2 cellular contexts compared by ENCODE assay signal in the genomic region with DNA sequence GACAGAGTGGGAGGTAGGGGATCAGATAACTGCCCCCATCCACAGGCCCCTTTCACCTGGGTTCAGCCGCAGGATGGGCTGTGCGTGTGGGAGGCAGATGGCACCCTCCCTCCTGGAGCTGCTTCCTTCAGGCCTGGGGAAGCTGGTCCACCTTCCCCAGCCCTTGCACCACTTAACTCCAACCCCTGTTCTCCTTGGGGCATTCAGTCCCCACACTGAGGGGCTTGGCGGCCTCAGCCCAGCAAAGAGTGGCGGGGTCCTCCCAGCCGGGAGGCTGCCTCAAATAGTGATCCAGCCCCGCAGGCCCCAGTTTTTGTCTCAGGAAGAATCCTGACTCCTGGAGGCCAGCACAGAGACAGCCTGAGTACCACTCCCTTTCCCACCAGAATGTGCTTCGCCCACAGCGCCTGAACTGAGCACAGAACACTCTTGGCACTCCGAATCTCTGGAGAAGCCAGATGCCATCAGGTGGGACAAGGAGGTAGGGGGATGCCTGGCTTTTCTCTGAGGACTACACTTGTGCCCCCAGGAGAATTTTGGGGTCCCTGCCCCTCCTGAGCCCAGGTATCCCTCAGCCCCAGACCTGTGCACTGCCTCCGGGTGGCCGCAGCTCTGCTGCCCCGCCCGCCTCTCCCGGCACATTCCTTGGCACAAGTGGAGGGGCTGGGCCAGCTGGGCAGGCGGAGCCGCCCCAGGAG.
TF ChIP-seq lines count a peak whose summit lies in the region.

No MANE protein-coding gene starts in this region.

TF ChIP-seq in SK-N-SH treated with all-trans-retinoic acid at 6 μM for 48 hours, 23 proteins besides CTCF, POLR2A, EP300 and RAD21:
- TF ChIP-seq ZNF8 (CRISPR knock-in tag; IDR thresholded peaks at IDR 0.05) (no peak), TOX (CRISPR knock-in tag; IDR thresholded peaks at IDR 0.05; ENCODE audit: borderline replicate concordance) (no peak), ZNF565 (CRISPR knock-in tag; conservative IDR thresholded peaks at IDR 0.05; ENCODE audit: low read depth) (no peak), GLIS3 (CRISPR knock-in tag; IDR thresholded peaks at IDR 0.05) (no peak), TCF4 (CRISPR knock-in tag; IDR thresholded peaks at IDR 0.05; ENCODE audit: borderline replicate concordance) (no peak), ZNF70 (CRISPR knock-in tag; IDR thresholded peaks at IDR 0.05) (no peak)
- TF ChIP-seq, protein P1, sequence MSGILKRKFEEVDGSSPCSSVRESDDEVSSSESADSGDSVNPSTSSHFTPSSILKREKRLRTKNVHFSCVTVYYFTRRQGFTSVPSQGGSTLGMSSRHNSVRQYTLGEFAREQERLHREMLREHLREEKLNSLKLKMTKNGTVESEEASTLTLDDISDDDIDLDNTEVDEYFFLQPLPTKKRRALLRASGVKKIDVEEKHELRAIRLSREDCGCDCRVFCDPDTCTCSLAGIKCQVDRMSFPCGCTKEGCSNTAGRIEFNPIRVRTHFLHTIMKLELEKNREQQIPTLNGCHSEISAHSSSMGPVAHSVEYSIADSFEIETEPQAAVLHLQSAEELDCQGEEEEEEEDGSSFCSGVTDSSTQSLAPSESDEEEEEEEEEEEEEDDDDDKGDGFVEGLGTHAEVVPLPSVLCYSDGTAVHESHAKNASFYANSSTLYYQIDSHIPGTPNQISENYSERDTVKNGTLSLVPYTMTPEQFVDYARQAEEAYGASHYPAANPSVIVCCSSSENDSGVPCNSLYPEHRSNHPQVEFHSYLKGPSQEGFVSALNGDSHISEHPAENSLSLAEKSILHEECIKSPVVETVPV (CRISPR knock-in tag; IDR thresholded peaks at IDR 0.05), result no peak
TF ChIP-seq in SK-N-SH treated with all-trans-retinoic acid at 6 μM for 48 hours: peak in this region for 0.

TF ChIP-seq in SK-N-SH, 30 proteins besides CTCF, POLR2A, EP300 and RAD21:
- TF ChIP-seq, protein P2, sequence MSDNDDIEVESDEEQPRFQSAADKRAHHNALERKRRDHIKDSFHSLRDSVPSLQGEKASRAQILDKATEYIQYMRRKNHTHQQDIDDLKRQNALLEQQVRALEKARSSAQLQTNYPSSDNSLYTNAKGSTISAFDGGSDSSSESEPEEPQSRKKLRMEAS (IDR thresholded peaks at IDR 0.05; ENCODE audit: low read depth), result no peak
- no peak for TF ChIP-seq TCF12 (IDR thresholded peaks at IDR 0.05)
- TF ChIP-seq, protein P3, sequence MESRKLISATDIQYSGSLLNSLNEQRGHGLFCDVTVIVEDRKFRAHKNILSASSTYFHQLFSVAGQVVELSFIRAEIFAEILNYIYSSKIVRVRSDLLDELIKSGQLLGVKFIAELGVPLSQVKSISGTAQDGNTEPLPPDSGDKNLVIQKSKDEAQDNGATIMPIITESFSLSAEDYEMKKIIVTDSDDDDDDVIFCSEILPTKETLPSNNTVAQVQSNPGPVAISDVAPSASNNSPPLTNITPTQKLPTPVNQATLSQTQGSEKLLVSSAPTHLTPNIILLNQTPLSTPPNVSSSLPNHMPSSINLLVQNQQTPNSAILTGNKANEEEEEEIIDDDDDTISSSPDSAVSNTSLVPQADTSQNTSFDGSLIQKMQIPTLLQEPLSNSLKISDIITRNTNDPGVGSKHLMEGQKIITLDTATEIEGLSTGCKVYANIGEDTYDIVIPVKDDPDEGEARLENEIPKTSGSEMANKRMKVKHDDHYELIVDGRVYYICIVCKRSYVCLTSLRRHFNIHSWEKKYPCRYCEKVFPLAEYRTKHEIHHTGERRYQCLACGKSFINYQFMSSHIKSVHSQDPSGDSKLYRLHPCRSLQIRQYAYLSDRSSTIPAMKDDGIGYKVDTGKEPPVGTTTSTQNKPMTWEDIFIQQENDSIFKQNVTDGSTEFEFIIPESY (IDR thresholded peaks at IDR 0.05; ENCODE audit: borderline replicate concordance, low read depth), result no peak
- TF ChIP-seq, protein P4, sequence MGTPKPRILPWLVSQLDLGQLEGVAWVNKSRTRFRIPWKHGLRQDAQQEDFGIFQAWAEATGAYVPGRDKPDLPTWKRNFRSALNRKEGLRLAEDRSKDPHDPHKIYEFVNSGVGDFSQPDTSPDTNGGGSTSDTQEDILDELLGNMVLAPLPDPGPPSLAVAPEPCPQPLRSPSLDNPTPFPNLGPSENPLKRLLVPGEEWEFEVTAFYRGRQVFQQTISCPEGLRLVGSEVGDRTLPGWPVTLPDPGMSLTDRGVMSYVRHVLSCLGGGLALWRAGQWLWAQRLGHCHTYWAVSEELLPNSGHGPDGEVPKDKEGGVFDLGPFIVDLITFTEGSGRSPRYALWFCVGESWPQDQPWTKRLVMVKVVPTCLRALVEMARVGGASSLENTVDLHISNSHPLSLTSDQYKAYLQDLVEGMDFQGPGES (IDR thresholded peaks at IDR 0.05; ENCODE audit: low read depth, low read length), result no peak
